Comparison of ENCODE assay signal across 26 cellular contexts in genomic region chr6:162273986-162274385, GRCh38.
"Had no signal": no experiment of that assay in that cellular context is flagged by ENCODE, and none has a peak within 500 bp of the region (broad histone marks: within the 10 kb centered on the region; RNA-seq: fewer than 3 reads in every experiment).

No MANE protein-coding gene starts in this region.

- H3K9me3 ChIP-seq: esophagus squamous epithelium, gastroesophageal sphincter, heart left ventricle, lower lobe of right lung had no signal

- H3K9me3 Mint-ChIP-seq: memory B cell had no signal

- FAIRE-seq: colon had no signal

- H3K4me1 Mint-ChIP-seq: immature natural killer cell; memory B cell; naive thymus-derived CD4-positive, alpha-beta T cell had no signal

- H3K27me3 Mint-ChIP-seq: memory B cell; naive thymus-derived CD4-positive, alpha-beta T cell had no signal

- ATAC-seq: esophagus mucosa; gastroesophageal sphincter; heart left ventricle; left cardiac atrium; left lung; left ventricle myocardium superior; lower lobe of right lung; naive thymus-derived CD4-positive, alpha-beta T cell had no signal

- H3K4me3 ChIP-seq: coronary artery, dorsolateral prefrontal cortex, esophagus squamous epithelium, gastroesophageal sphincter, heart left ventricle, hepatocyte, left lung, lower lobe of right lung had no signal

- H3K27ac Mint-ChIP-seq: immature natural killer cell; memory B cell; naive thymus-derived CD4-positive, alpha-beta T cell had no signal

- H3K36me3 Mint-ChIP-seq: immature natural killer cell, memory B cell had no signal

- DNase-seq: dermis blood vessel endothelial cell; dorsolateral prefrontal cortex; effector CD4-positive, alpha-beta T cell; effector memory CD4-positive, alpha-beta T cell; erythroblast; esophagus squamous epithelium; foreskin fibroblast; foreskin melanocyte; heart left ventricle; hypothalamus; immature natural killer cell; islet precursor cell; left cardiac atrium; left lung; left ventricle myocardium superior; lower lobe of right lung; mesendoderm; midbrain; naive thymus-derived CD4-positive, alpha-beta T cell had no signal

- H3K27me3 ChIP-seq: dorsolateral prefrontal cortex, esophagus squamous epithelium, gastroesophageal sphincter, heart left ventricle, hepatocyte, left lung had no signal

- H3K4me3 Mint-ChIP-seq: immature natural killer cell; memory B cell; naive thymus-derived CD4-positive, alpha-beta T cell had no signal

- H3K4me1 ChIP-seq: esophagus squamous epithelium, gastroesophageal sphincter, heart left ventricle, left lung, lower lobe of right lung had no signal

- H3K27ac ChIP-seq: coronary artery, dorsolateral prefrontal cortex, epithelial cell of prostate, esophagus squamous epithelium, gastroesophageal sphincter, heart left ventricle, hepatocyte, left lung, lower lobe of right lung had no signal

- H3K36me3 ChIP-seq: esophagus squamous epithelium, gastroesophageal sphincter, heart left ventricle, left lung, lower lobe of right lung had no signal
